ENCODE assay signal across 1 cellular context in genomic region chr10:110324805-110325280, GRCh38.
TF ChIP-seq lines count a peak whose summit lies in the region.

No MANE protein-coding gene starts in this region.

TF ChIP-seq in GM12878, 131 proteins besides CTCF, POLR2A, EP300 and RAD21 (continued from another document):
- TF ChIP-seq ZNF687 (IDR thresholded peaks at IDR 0.05) (peak; percentile 55; the same call in 1 of the 2 replicates), MTA3 (IDR thresholded peaks at IDR 0.05; ENCODE audit: borderline replicate concordance, low read length) (no peak), USF1 (IDR thresholded peaks at IDR 0.05; ENCODE audit: borderline replicate concordance, extremely low read length, insufficient read depth, low read depth, low read length) (no peak), SPI1 (IDR thresholded peaks at IDR 0.05; ENCODE audit: borderline replicate concordance, insufficient read depth, low read depth, low read length) (no peak), ASH2L (IDR thresholded peaks at IDR 0.05; ENCODE audit: borderline replicate concordance, low read depth) (no peak), IKZF2 (IDR thresholded peaks at IDR 0.05) (peak; percentile 78 to 85), FOS (IDR thresholded peaks at IDR 0.05; ENCODE audit: borderline replicate concordance, extremely low read depth, insufficient read length) (no peak), ZNF622 (IDR thresholded peaks at IDR 0.05) (no peak), CBX5 (IDR thresholded peaks at IDR 0.05; ENCODE audit: low read depth) (no peak), FOXM1 (IDR thresholded peaks at IDR 0.05; ENCODE audit: low read depth, low read length) (no peak; the same call in 1 of the 2 replicates), HSF1 (IDR thresholded peaks at IDR 0.05; ENCODE audit: low read depth, low read length) (no peak), ZNF217 (IDR thresholded peaks at IDR 0.05) (no peak), ZBTB33 (IDR thresholded peaks at IDR 0.05) (no peak), NBN (IDR thresholded peaks at IDR 0.05) (no peak), PAX5 (IDR thresholded peaks at IDR 0.05; ENCODE audit: borderline replicate concordance, low read depth, low read length) (peak; percentile 14; the same call in 1 of the 2 replicates), ESRRA (IDR thresholded peaks at IDR 0.05; ENCODE audit: low read length) (no peak), SMAD5 (IDR thresholded peaks at IDR 0.05; ENCODE audit: low read depth) (no peak), NFIC (IDR thresholded peaks at IDR 0.05; ENCODE audit: low read depth, low read length) (peak; percentile 91)
